Comparison of ENCODE assay signal across 18 cellular contexts in the genomic region with DNA sequence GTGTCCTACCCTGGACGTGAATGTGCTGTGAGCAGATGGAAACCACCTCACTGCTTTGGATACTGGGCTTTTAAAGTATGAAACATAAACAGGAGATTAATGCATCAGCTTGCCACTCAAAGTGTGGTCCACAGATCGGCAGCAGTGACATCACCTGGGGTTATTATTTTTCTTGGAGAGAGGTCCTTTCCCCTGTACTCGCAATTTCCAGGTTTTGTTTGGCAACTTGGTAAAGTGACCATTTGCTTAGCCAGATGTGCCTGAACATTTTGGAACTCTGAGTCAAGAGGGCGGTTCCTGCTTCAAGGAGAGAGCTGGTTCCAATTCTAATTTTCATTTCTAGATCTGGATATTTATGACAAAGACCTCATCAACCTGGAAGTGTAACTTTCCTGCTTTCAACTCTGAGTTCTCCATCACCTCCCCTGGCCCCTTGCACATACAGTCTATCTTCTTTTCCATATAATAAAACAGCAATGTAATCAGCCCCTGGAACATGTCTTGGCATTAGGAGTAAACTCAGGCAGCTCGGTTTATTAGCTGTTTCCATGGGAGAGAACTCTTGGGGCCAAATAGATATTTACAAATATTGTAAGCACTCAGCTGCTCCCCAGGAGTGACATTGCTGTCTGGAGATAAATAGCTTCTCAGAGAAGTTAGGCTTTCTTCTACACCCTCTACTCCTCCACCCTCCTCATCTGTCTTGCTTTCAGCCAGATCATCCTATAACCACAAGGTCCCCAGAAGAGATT.
A peak's percentile ranks its signal among the peaks of the same experiment; 100 is the strongest.
DNase-seq lines count a peak whose midpoint lies in the region; ATAC-seq, FAIRE-seq and TF ChIP-seq lines count a peak whose summit lies in the region.
"Had no signal": no experiment of that assay in that cellular context is flagged by ENCODE, and none has a peak within 500 bp of the region (broad histone marks: within the 10 kb centered on the region; RNA-seq: fewer than 3 reads in every experiment).

No MANE protein-coding gene starts in this region.

- peak; percentile 73 for DNase-seq in HCEC 1CT
- peak; percentile 8 for DNase-seq in astrocyte of the hippocampus (ENCODE audit: low read depth, low spot score)
- no peak for DNase-seq in left cardiac atrium
- DNase-seq in H54 (ENCODE audit: insufficient read length, low spot score): no peak
- DNase-seq: activated B cell treated with CpG ODN at 0.5 μM for 24 hours; activated effector memory CD4-positive, alpha-beta T cell treated with anti-CD3 and anti-CD28 coated beads, Interleukin-2, amount 50 U/mL, for 16 hours; dorsolateral prefrontal cortex; GF-D8; immature natural killer cell; mucosa of descending colon; NCI-H2029 treated with DMSO at 0.1 percent for 48 hours; NCI-H69; stomach had no signal

- intact Hi-C loops in left cardiac atrium (cut with DNase I): loop anchor here in 1 of 2 donors (10.0 kb wide), 1 partner anchor 824 kb away; no protein-coding TSS in a partner anchor

- ATAC-seq in left cardiac atrium: peak; percentile 27 to 82
- no peak for ATAC-seq in GM18517 (IDR thresholded peaks at IDR 0.05; ENCODE audit: unreplicated experiment)
- ATAC-seq in GM21447 (IDR thresholded peaks at IDR 0.05; ENCODE audit: unreplicated experiment): no peak
- ATAC-seq: mucosa of descending colon had no signal

- no peaks in the 10 kb centered on the region for H3K36me3 ChIP-seq in urinary bladder (ENCODE audit: insufficient read depth)
- H3K36me3 ChIP-seq: ascending aorta, stomach had no signal

- peak overlapping the region; percentile 31 for H3K27ac ChIP-seq in urinary bladder (ENCODE audit: low read depth)
- H3K27ac ChIP-seq: ascending aorta, parathyroid adenoma had no signal

- FAIRE-seq in H54 (lab: Jason Lieb, UNC): no peak

- no peaks in the 10 kb centered on the region for H3K4me1 ChIP-seq in urinary bladder (ENCODE audit: insufficient read depth)
- H3K4me1 ChIP-seq: ascending aorta, parathyroid adenoma, stomach had no signal

- no peak for TF ChIP-seq POLR2A in H54 (IDR thresholded peaks at IDR 0.05; ENCODE audit: low read depth, low read length)

- WGBS in urinary bladder: 22% methylated on average over 5 of the region's 5 CpGs

- H3K4me3 ChIP-seq in urinary bladder (ENCODE audit: low read depth, low read length): no peak overlapping the region
- H3K4me3 ChIP-seq: ascending aorta, dorsolateral prefrontal cortex, mucosa of descending colon, stomach had no signal

Comparison
In these comparisons a context has a peak if more than half of its experiments do, and no peak if none do; other contexts are left out.
1. DNase-seq: peak in HCEC 1CT (single experiment) and astrocyte of the hippocampus (single experiment); none in left cardiac atrium (single experiment) and H54 (single experiment).
2. ATAC-seq: peak in left cardiac atrium (2 of 2); none in GM18517 (single experiment) and GM21447 (single experiment).